1 cellular context compared by ENCODE assay signal in the genomic region with DNA sequence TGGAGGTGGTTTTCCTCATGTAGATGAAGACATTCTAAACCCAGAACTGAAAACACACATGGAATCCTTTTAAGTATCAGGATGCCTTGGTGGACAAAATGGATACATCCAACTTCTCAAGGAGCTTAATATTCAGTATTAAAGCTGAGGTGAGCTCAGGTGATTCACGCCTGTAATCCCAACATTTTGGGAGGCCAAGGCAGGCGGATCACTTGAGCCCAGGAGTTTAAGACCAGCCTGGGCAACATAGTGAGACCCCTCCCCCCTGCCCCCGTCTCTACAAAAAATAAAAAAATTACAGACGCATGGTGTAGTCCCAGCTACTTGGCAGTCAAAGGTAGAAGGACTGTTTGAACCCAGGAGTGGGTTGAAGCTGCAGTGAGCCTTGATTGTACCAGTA.
A peak's percentile ranks its signal among the peaks of the same experiment; 100 is the strongest.
TF ChIP-seq lines count a peak whose summit lies in the region.

No MANE protein-coding gene starts in this region.

TF ChIP-seq in H1, 55 proteins besides CTCF, POLR2A, EP300 and RAD21:
- TF ChIP-seq TAF7 (optimal IDR thresholded peaks at IDR 0.05; ENCODE audit: borderline replicate concordance, low read depth, low read length) (peak; percentile 24), JUND (IDR thresholded peaks at IDR 0.05; ENCODE audit: low read length) (no peak), KDM1A (IDR thresholded peaks at IDR 0.05; ENCODE audit: borderline replicate concordance, low read length) (peak; percentile 49; the same call in 1 of the 2 replicates), SP4 (IDR thresholded peaks at IDR 0.05; ENCODE audit: low read length) (no peak)
